Comparison of ENCODE assay signal across 24 cellular contexts in the genomic region with DNA sequence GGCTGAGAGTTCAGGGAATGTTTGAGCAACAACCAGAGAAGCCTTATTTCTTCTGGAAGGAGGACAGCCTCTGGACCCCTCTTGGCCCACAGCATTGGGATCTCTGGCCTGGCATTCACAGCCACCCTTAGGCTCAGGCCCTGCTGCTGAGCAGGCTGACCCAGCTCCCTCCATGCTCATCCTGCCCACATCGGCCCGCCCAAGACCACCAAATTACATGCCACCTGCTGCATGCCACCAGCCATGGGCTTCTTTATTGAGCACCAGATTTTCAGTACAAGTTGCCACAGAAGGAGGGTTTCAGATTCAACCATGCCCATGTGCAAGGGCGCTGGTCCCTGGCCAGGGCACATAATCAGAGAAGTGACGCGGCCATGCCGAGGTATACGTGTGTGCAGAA. TPM values are rescaled to one million over a fixed set of nuclear protein-coding genes. Genes with fewer than 3 reads are reported as not detected.
DNase-seq lines count a peak whose midpoint lies in the region; ATAC-seq and TF ChIP-seq lines count a peak whose summit lies in the region.
"Had no signal": no experiment of that assay in that cellular context is flagged by ENCODE, and none has a peak within 500 bp of the region (broad histone marks: within the 10 kb centered on the region; RNA-seq: fewer than 3 reads in every experiment).

No MANE protein-coding gene starts in this region.

- intact Hi-C loops in activated CD4-positive, alpha-beta T cell treated with anti-CD3 and anti-CD28 coated beads for 36 hours (cut with DNase I, micrococcal nuclease) = no loop called here

- H3K9me2 ChIP-seq in OCI-LY1 (ENCODE audit: low read depth, low read length) = no peaks in the 10 kb centered on the region

- no peak overlapping the region for H3K4me3 ChIP-seq in OCI-LY1 (ENCODE audit: low read depth, low read length, poor library complexity, severe bottlenecking)
- H3K4me3 ChIP-seq: ascending aorta, stomach had no signal

- peaks cover 6% of the 10 kb centered on the region for H3K9me3 Mint-ChIP-seq in activated CD4-positive, alpha-beta T cell treated with anti-CD3 and anti-CD28 coated beads, Interleukin-2, amount 10 ng/mL, durations not matched to agents 7 days and 5 days
- H3K9me3 Mint-ChIP-seq in activated CD4-positive, alpha-beta T cell treated with anti-CD3 and anti-CD28 coated beads for 36 hours (ENCODE audit: low read depth) = no peaks in the 10 kb centered on the region
- no peaks in the 10 kb centered on the region for H3K9me3 Mint-ChIP-seq in stimulated activated memory B cell treated with anti-CD40 and anti-IgM and Interleukin-4, amounts not matched to agents 10 μg/mL and 1 μg/mL and 100 μg/mL, for 72 hours
- H3K9me3 Mint-ChIP-seq: H9, type B pancreatic cell had no signal

- no peaks in the 10 kb centered on the region for H4K20me1 ChIP-seq in OCI-LY1 (ENCODE audit: insufficient read depth, low read length)

- DNase-seq in activated CD4-positive, alpha-beta T cell treated with anti-CD3 and anti-CD28 coated beads, Interleukin-2, amount 10 ng/mL, durations not matched to agents 7 days and 5 days = no peak
- no peak for DNase-seq in activated CD4-positive, alpha-beta T cell treated with anti-CD3 and anti-CD28 coated beads for 36 hours
- DNase-seq in cerebellar cortex (ENCODE audit: low spot score) (no peak), omental fat pad (ENCODE audit: low spot score) (no peak)
- DNase-seq: 8988T; activated CD4-positive, alpha-beta T cell treated with anti-CD3 and anti-CD28 coated beads for 4 hours; activated CD8-positive, alpha-beta memory T cell treated with anti-CD3 and anti-CD28 coated beads, Interleukin-2, amount 50 U/mL, for 4 hours; activated gamma-delta T cell; AML-193; H9; NCI-H1092 treated with DMSO at 0.1 percent for 48 hours; NCI-H2029 treated with DMSO at 0.1 percent for 48 hours; NCI-H510A; NK-92 treated with Interleukin-12 subunit alpha and Interleukin-12 subunit beta, amount 100 ng/mL, for 24 hours; stimulated activated CD4-positive, alpha-beta T cell treated with anti-CD3 and anti-CD28 coated beads, Interleukin-4, amount 100 ng/mL, for 1 hour; stomach had no signal

- H3K9ac ChIP-seq in OCI-LY1 (ENCODE audit: low read length) = peak overlapping the region; percentile 63; the same call in 1 of the 2 replicates

- CTCF ChIA-PET in activated CD4-positive, alpha-beta T cell treated with anti-CD3 and anti-CD28 coated beads, Interleukin-2, amount 10 ng/mL, durations not matched to agents 7 days and 5 days (lab: Charles Lee) = interaction anchor here (1.4 kb wide), 1 partner anchor 11 kb away, joined by 5 read pairs; no protein-coding TSS in a partner anchor
- CTCF ChIA-PET in activated CD4-positive, alpha-beta T cell treated with anti-CD3 and anti-CD28 coated beads for 36 hours (lab: Charles Lee) = interaction anchor here (0.6 to 1.7 kb wide), 3 partner anchors 10 to 235 kb away, joined by 3 to 17 read pairs (median 7); no protein-coding TSS in a partner anchor

- peak overlapping the region; percentile 13 for H3K27ac Mint-ChIP-seq in activated CD4-positive, alpha-beta T cell treated with anti-CD3 and anti-CD28 coated beads, Interleukin-2, amount 10 ng/mL, durations not matched to agents 7 days and 5 days
- H3K27ac Mint-ChIP-seq in activated CD4-positive, alpha-beta T cell treated with anti-CD3 and anti-CD28 coated beads for 36 hours = no peak overlapping the region
- peak overlapping the region; percentile 88 for H3K27ac Mint-ChIP-seq in stimulated activated memory B cell treated with anti-CD40 and anti-IgM and Interleukin-4, amounts not matched to agents 10 μg/mL and 1 μg/mL and 100 μg/mL, for 72 hours
- H3K27ac Mint-ChIP-seq: H9, type B pancreatic cell had no signal

- no peaks in the 10 kb centered on the region for H3K79me2 ChIP-seq in OCI-LY1 (ENCODE audit: insufficient read depth, low read length)

- peaks cover 73% of the 10 kb centered on the region for H3K36me3 Mint-ChIP-seq in activated CD4-positive, alpha-beta T cell treated with anti-CD3 and anti-CD28 coated beads, Interleukin-2, amount 10 ng/mL, durations not matched to agents 7 days and 5 days (ENCODE audit: low read depth)
- peaks cover 48% of the 10 kb centered on the region for H3K36me3 Mint-ChIP-seq in activated CD4-positive, alpha-beta T cell treated with anti-CD3 and anti-CD28 coated beads for 36 hours (ENCODE audit: low read depth)
- H3K36me3 Mint-ChIP-seq in stimulated activated memory B cell treated with anti-CD40 and anti-IgM and Interleukin-4, amounts not matched to agents 10 μg/mL and 1 μg/mL and 100 μg/mL, for 72 hours = peaks cover 79% of the 10 kb centered on the region

- peaks cover 53% of the 10 kb centered on the region for H3K4me1 ChIP-seq in OCI-LY1 (ENCODE audit: insufficient read depth, low read length, severe bottlenecking)

- POLR2A ChIA-PET in activated CD4-positive, alpha-beta T cell treated with anti-CD3 and anti-CD28 coated beads, Interleukin-2, amount 10 ng/mL, durations not matched to agents 7 days and 5 days (lab: Charles Lee) = no interaction called here
- POLR2A ChIA-PET in activated CD4-positive, alpha-beta T cell treated with anti-CD3 and anti-CD28 coated beads for 36 hours (lab: Charles Lee) = no interaction called here

- no peak for ATAC-seq in activated CD4-positive, alpha-beta T cell treated with anti-CD3 and anti-CD28 coated beads for 36 hours
- ATAC-seq in stimulated activated memory B cell treated with anti-CD40 and anti-IgM and Interleukin-4, amounts not matched to agents 10 μg/mL and 1 μg/mL and 100 μg/mL, for 72 hours = no peak
- no peak for ATAC-seq in omental fat pad (ENCODE audit: low FRiP score)
- no peak for ATAC-seq in HG03565 (IDR thresholded peaks at IDR 0.05; ENCODE audit: unreplicated experiment)
- ATAC-seq: left lobe of liver had no signal

- peaks cover 51% of the 10 kb centered on the region for H3K4me1 Mint-ChIP-seq in activated CD4-positive, alpha-beta T cell treated with anti-CD3 and anti-CD28 coated beads, Interleukin-2, amount 10 ng/mL, durations not matched to agents 7 days and 5 days
- peaks cover 42% of the 10 kb centered on the region for H3K4me1 Mint-ChIP-seq in activated CD4-positive, alpha-beta T cell treated with anti-CD3 and anti-CD28 coated beads for 36 hours
- peaks cover 60% of the 10 kb centered on the region for H3K4me1 Mint-ChIP-seq in stimulated activated memory B cell treated with anti-CD40 and anti-IgM and Interleukin-4, amounts not matched to agents 10 μg/mL and 1 μg/mL and 100 μg/mL, for 72 hours

- H3K4me3 Mint-ChIP-seq in activated CD4-positive, alpha-beta T cell treated with anti-CD3 and anti-CD28 coated beads, Interleukin-2, amount 10 ng/mL, durations not matched to agents 7 days and 5 days = no peak overlapping the region
- no peak overlapping the region for H3K4me3 Mint-ChIP-seq in activated CD4-positive, alpha-beta T cell treated with anti-CD3 and anti-CD28 coated beads for 36 hours
- H3K4me3 Mint-ChIP-seq in stimulated activated memory B cell treated with anti-CD40 and anti-IgM and Interleukin-4, amounts not matched to agents 10 μg/mL and 1 μg/mL and 100 μg/mL, for 72 hours = no peak overlapping the region
- H3K4me3 Mint-ChIP-seq: H9, type B pancreatic cell had no signal

- no peak overlapping the region for H2AFZ ChIP-seq in OCI-LY1 (ENCODE audit: low read length)

- H3F3A ChIP-seq in OCI-LY1 (ENCODE audit: insufficient read depth, low read length) = no peaks in the 10 kb centered on the region

- no peaks in the 10 kb centered on the region for H3K27me3 Mint-ChIP-seq in activated CD4-positive, alpha-beta T cell treated with anti-CD3 and anti-CD28 coated beads, Interleukin-2, amount 10 ng/mL, durations not matched to agents 7 days and 5 days
- no peaks in the 10 kb centered on the region for H3K27me3 Mint-ChIP-seq in activated CD4-positive, alpha-beta T cell treated with anti-CD3 and anti-CD28 coated beads for 36 hours
- no peaks in the 10 kb centered on the region for H3K27me3 Mint-ChIP-seq in stimulated activated memory B cell treated with anti-CD40 and anti-IgM and Interleukin-4, amounts not matched to agents 10 μg/mL and 1 μg/mL and 100 μg/mL, for 72 hours
- H3K27me3 Mint-ChIP-seq: type B pancreatic cell had no signal

- H3K27me3 ChIP-seq in OCI-LY1 (ENCODE audit: insufficient read depth, low read length) = no peaks in the 10 kb centered on the region
- H3K27me3 ChIP-seq: ascending aorta, neutrophil, stomach had no signal

- peaks cover 64% of the 10 kb centered on the region for H3K36me3 ChIP-seq in OCI-LY1 (ENCODE audit: insufficient read depth, low read length)
- H3K36me3 ChIP-seq: neutrophil had no signal

- peak overlapping the region; percentile 99 for H3K27ac ChIP-seq in OCI-LY1 (ENCODE audit: low read depth, low read length, poor library complexity, severe bottlenecking)
- peak overlapping the region; percentile 100 for H3K27ac ChIP-seq in cingulate gyrus (ENCODE audit: low read depth, low read length)
- H3K27ac ChIP-seq: ascending aorta, neutrophil had no signal

- TF ChIP-seq CTCF in OCI-LY1 (IDR thresholded peaks at IDR 0.05; ENCODE audit: low read length) (no peak), omental fat pad (IDR thresholded peaks at IDR 0.05) (no peak)

- no peaks in the 10 kb centered on the region for H3K9me3 ChIP-seq in OCI-LY1 (ENCODE audit: low read length)
- H3K9me3 ChIP-seq: ascending aorta, neutrophil, stomach had no signal

- H3K4me2 ChIP-seq in OCI-LY1 (ENCODE audit: low read length) = no peak overlapping the region; the same call in 1 of the 2 replicates

RNA-seq across cellular contexts. Expression of a gene that starts 32.2 kb away (rescaled TPM):
- total RNA-seq in activated CD4-positive, alpha-beta T cell treated with anti-CD3 and anti-CD28 coated beads, Interleukin-2, amount 10 ng/mL, durations not matched to agents 7 days and 5 days = 100 to 1,000 TPM; 103 to 107 TPM
- 10 to 100 TPM; 33.8 to 37.8 TPM for total RNA-seq in activated CD4-positive, alpha-beta T cell treated with anti-CD3 and anti-CD28 coated beads for 36 hours
- 10 to 100 TPM; 11.5 to 62.6 (median 15.4) TPM for total RNA-seq in omental fat pad

RNA-seq across cellular contexts. Expression of a gene that starts 36.9 kb away (rescaled TPM):
- total RNA-seq in activated CD4-positive, alpha-beta T cell treated with anti-CD3 and anti-CD28 coated beads, Interleukin-2, amount 10 ng/mL, durations not matched to agents 7 days and 5 days = 1 to 10 TPM; 3.3 to 5.1 TPM
- 1 to 10 TPM; 4.5 to 4.6 TPM for total RNA-seq in activated CD4-positive, alpha-beta T cell treated with anti-CD3 and anti-CD28 coated beads for 36 hours
- total RNA-seq in omental fat pad = 100 to 1,000 TPM in 3 of 4 donors, 10 to 100 TPM in 1; 90.8 to 133 (median 118) TPM

Comparison
In these comparisons a context has a peak if more than half of its experiments do, and no peak if none do; other contexts are left out.
1. RNA of a gene that starts 36.9 kb away (total RNA-seq): 90.8 to 133 TPM in omental fat pad; 3.3 to 5.1 TPM in activated CD4-positive, alpha-beta T cell treated with anti-CD3 and anti-CD28 coated beads, Interleukin-2, amount 10 ng/mL, durations not matched to agents 7 days and 5 days and 4.5 to 4.6 TPM in activated CD4-positive, alpha-beta T cell treated with anti-CD3 and anti-CD28 coated beads for 36 hours; every median in the first group is over 10 times any median in the second.